Comparison of ENCODE assay signal across 21 cellular contexts in the genomic region with DNA sequence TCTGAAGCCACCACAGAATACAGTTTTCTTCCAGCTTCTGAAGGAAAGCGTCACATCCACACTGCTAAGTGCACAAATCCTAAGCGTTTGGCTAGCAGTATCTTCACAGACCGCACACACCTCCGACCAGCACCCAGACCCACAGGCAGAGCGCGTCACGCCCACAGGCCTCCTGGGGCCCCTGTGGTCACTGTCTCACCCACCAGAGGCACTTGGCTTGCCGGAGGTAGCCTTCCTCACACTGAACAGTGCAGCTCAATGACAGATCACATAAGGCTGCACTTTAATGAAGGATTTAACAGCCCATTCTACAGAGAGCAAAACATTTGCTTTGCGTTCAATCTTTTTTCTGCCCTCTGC. TPM values are rescaled to one million over a fixed set of nuclear protein-coding genes. Genes with fewer than 3 reads are reported as not detected.
A peak's percentile ranks its signal among the peaks of the same experiment; 100 is the strongest.
DNase-seq lines count a peak whose midpoint lies in the region; ATAC-seq and TF ChIP-seq lines count a peak whose summit lies in the region.
"Had no signal": no experiment of that assay in that cellular context is flagged by ENCODE, and none has a peak within 500 bp of the region (broad histone marks: within the 10 kb centered on the region; RNA-seq: fewer than 3 reads in every experiment).

No MANE protein-coding gene starts in this region.

- intact Hi-C loops in heart left ventricle (cut with DNase I) (loop anchor here in 8 of 10 donors (5.0 to 10.0 kb wide), 4 partner anchors 52 to 102 kb away; a partner anchor contains a TSS), testis (cut with DNase I; ENCODE audit: low total_unique reads) (no loop called here)

- H3K4me3 ChIP-seq in heart left ventricle (no peak overlapping the region), testis (no peak overlapping the region)
- H3K4me3 ChIP-seq: GM23248, thyroid gland had no signal

- peaks cover 31% of the 10 kb centered on the region for H3K36me3 Mint-ChIP-seq in activated naive CD4-positive, alpha-beta T cell treated with anti-CD3 and anti-CD28 coated beads, Interleukin-2, amount 10 ng/mL, durations not matched to agents 7 days and 5 days
- H3K36me3 Mint-ChIP-seq in naive B cell: peaks cover 26 to 54% of the 10 kb centered on the region in 2 donors

- peak; percentile 6 for DNase-seq in activated naive CD4-positive, alpha-beta T cell treated with anti-CD3 and anti-CD28 coated beads, Interleukin-2, amount 10 ng/mL, durations not matched to agents 7 days and 5 days
- no peak for DNase-seq in activated naive CD4-positive, alpha-beta T cell treated with Interleukin-2 at 50 U/mL for 16 hours
- DNase-seq in heart left ventricle (peak in 1 of 5 donors; percentile 16), naive B cell (no peak), testis (no peak)
- no peak for DNase-seq in stimulated activated CD4-positive, alpha-beta T cell treated with anti-CD3 and anti-CD28 coated beads, Interleukin-12 subunit alpha, Interleukin-12 subunit beta, amount 100 ng/mL, for 4 hours
- DNase-seq: 8988T; activated CD4-positive, alpha-beta T cell treated with anti-CD3 and anti-CD28 coated beads for 4 hours; AML-193; GM23248; nephron progenitor cell; SIG-M5; stimulated activated CD4-positive, alpha-beta T cell treated with anti-CD3 and anti-CD28 coated beads, Interleukin-1b, Interleukin-23, amount 100 ng/mL, for 48 hours; stimulated activated naive CD4-positive, alpha-beta T cell; T-helper 1 cell had no signal

- H3K27ac Mint-ChIP-seq in activated naive CD4-positive, alpha-beta T cell treated with anti-CD3 and anti-CD28 coated beads, Interleukin-2, amount 10 ng/mL, durations not matched to agents 7 days and 5 days: no peak overlapping the region
- peak overlapping the region in 3 of 6 donors; percentile 41 to 80 (median 67) for H3K27ac Mint-ChIP-seq in naive B cell
- H3K27ac Mint-ChIP-seq: activated T-helper 2 cell treated with anti-CD3 and anti-CD28 coated beads, Interferon-gamma antibody, Interleukin-2, Interleukin-4, amounts not matched to agents 10 μg/mL and 5 μg/mL and 100 μg/mL, durations not matched to agents 14 hours and 24 hours and 36 hours; nephron progenitor cell had no signal

- H3K36me3 ChIP-seq in heart left ventricle (peaks cover 0 to 52% (median 40%) of the 10 kb centered on the region in 9 donors), testis (ENCODE audit: low read depth, missing control alignments) (no peaks in the 10 kb centered on the region)

- peaks cover 0 to 81% (median 44%) of the 10 kb centered on the region in 12 donors for H3K4me1 ChIP-seq in heart left ventricle
- peaks cover 21% of the 10 kb centered on the region for H3K4me1 ChIP-seq in testis

- TF ChIP-seq POLR2A in heart left ventricle (IDR thresholded peaks at IDR 0.05) (no peak), testis (IDR thresholded peaks at IDR 0.05) (no peak)

- WGBS in heart left ventricle, 4 donors: 73 to 83% (median 75%) methylated on average over 7 to 9 of the region's 9 CpGs
- WGBS in testis, 2 donors: 71 to 81% methylated on average over 9 of the region's 9 CpGs

- H3K4me1 Mint-ChIP-seq in activated naive CD4-positive, alpha-beta T cell treated with anti-CD3 and anti-CD28 coated beads, Interleukin-2, amount 10 ng/mL, durations not matched to agents 7 days and 5 days: peaks cover 6% of the 10 kb centered on the region
- H3K4me1 Mint-ChIP-seq in naive B cell: peaks cover 50 to 66% (median 55%) of the 10 kb centered on the region in 3 donors

- TF ChIP-seq CTCF in heart left ventricle (IDR thresholded peaks at IDR 0.05): no peak
- no peak for TF ChIP-seq CTCF in testis (IDR thresholded peaks at IDR 0.05)

- no peaks in the 10 kb centered on the region for H3K27me3 Mint-ChIP-seq in activated naive CD4-positive, alpha-beta T cell treated with anti-CD3 and anti-CD28 coated beads, Interleukin-2, amount 10 ng/mL, durations not matched to agents 7 days and 5 days
- no peaks in the 10 kb centered on the region for H3K27me3 Mint-ChIP-seq in naive B cell
- H3K27me3 Mint-ChIP-seq: brain had no signal

- peak overlapping the region; percentile 49 to 91 (median 66) for H3K27ac ChIP-seq in heart left ventricle
- peak overlapping the region in 1 of 2 donors; percentile 36 for H3K27ac ChIP-seq in testis
- H3K27ac ChIP-seq: GM23248, thyroid gland had no signal

- H3K27me3 ChIP-seq in heart left ventricle (no peaks in the 10 kb centered on the region), testis (no peaks in the 10 kb centered on the region)
- H3K27me3 ChIP-seq: thyroid gland had no signal

- no peaks in the 10 kb centered on the region for H3K9me3 ChIP-seq in heart left ventricle
- no peaks in the 10 kb centered on the region for H3K9me3 ChIP-seq in testis
- H3K9me3 ChIP-seq: thyroid gland had no signal

- H3K4me3 Mint-ChIP-seq in activated naive CD4-positive, alpha-beta T cell treated with anti-CD3 and anti-CD28 coated beads, Interleukin-2, amount 10 ng/mL, durations not matched to agents 7 days and 5 days: no peak overlapping the region
- H3K4me3 Mint-ChIP-seq in naive B cell: peak overlapping the region in 5 of 8 donors; percentile 15 to 81 (median 53)
- H3K4me3 Mint-ChIP-seq: brain, nephron progenitor cell had no signal

- ATAC-seq in heart left ventricle: peak in 2 of 4 donors; percentile 1 to 2
- ATAC-seq in naive B cell (ENCODE audit: low read depth in 2 of 2): no peak
- ATAC-seq in HG03571 (IDR thresholded peaks at IDR 0.05; ENCODE audit: unreplicated experiment): no peak
- no peak for ATAC-seq in GM21526 (IDR thresholded peaks at IDR 0.05; ENCODE audit: low FRiP score, unreplicated experiment)
- ATAC-seq: HepG2 had no signal

- CTCF ChIA-PET in activated naive CD4-positive, alpha-beta T cell treated with anti-CD3 and anti-CD28 coated beads, Interleukin-2, amount 10 ng/mL, durations not matched to agents 7 days and 5 days (lab: Charles Lee): no interaction called here

- no peaks in the 10 kb centered on the region for H3K9me3 Mint-ChIP-seq in activated naive CD4-positive, alpha-beta T cell treated with anti-CD3 and anti-CD28 coated beads, Interleukin-2, amount 10 ng/mL, durations not matched to agents 7 days and 5 days
- H3K9me3 Mint-ChIP-seq in naive B cell: no peaks in the 10 kb centered on the region
- H3K9me3 Mint-ChIP-seq: activated T-helper 2 cell treated with anti-CD3 and anti-CD28 coated beads, Interferon-gamma antibody, Interleukin-2, Interleukin-4, amounts not matched to agents 10 μg/mL and 5 μg/mL and 100 μg/mL, durations not matched to agents 14 hours and 24 hours and 36 hours; brain; nephron progenitor cell had no signal

RNA-seq across cellular contexts. Expression of a gene that starts 21.2 kb away (rescaled TPM):
- 10 to 100 TPM in 3 of 9 donors, 1 to 10 TPM in 6; 2.6 to 13.8 (median 4.6) TPM for total RNA-seq in heart left ventricle
- polyA plus RNA-seq in heart left ventricle: 10 to 100 TPM in 1 of 2 donors, 1 to 10 TPM in 1; 2.6 to 20.5 TPM
- polyA plus RNA-seq in naive B cell (ENCODE audit: low read depth in 6 of 6): 1 to 10 TPM in 1 of 6 donors, under 1 TPM in 1, not detected in 4; 0.22 to 1.7 TPM
- 10 to 100 TPM; 14.7 to 17.7 TPM for total RNA-seq in testis
- polyA plus RNA-seq in testis (ENCODE audit: insufficient read depth, low read depth, low replicate concordance): 8.0 TPM

RNA-seq across cellular contexts. Expression of a gene that starts 47.4 kb away (rescaled TPM):
- 10 to 100 TPM; 23.0 to 36.1 (median 31.8) TPM for total RNA-seq in heart left ventricle
- 10 to 100 TPM; 16.0 to 19.3 TPM for polyA plus RNA-seq in heart left ventricle
- 10 to 100 TPM; 11.0 to 26.0 (median 16.4) TPM for polyA plus RNA-seq in naive B cell (ENCODE audit: low read depth in 6 of 6)
- total RNA-seq in testis: 10 to 100 TPM; 56.6 to 58.0 TPM
- 40.6 TPM for polyA plus RNA-seq in testis (ENCODE audit: insufficient read depth, low read depth, low replicate concordance)

RNA-seq across cellular contexts. Expression of a gene that starts 51.9 kb away (rescaled TPM):
- total RNA-seq in heart left ventricle (10 to 100 TPM; 28.2 to 39.7 (median 30.9) TPM), testis (100 to 1,000 TPM; 132 to 152 TPM)
- polyA plus RNA-seq in heart left ventricle (10 to 100 TPM; 22.7 to 36.1 TPM), naive B cell (ENCODE audit: low read depth in 6 of 6) (10 to 100 TPM; 46.0 to 81.3 (median 54.4) TPM), testis (ENCODE audit: insufficient read depth, low read depth, low replicate concordance) (184 TPM)
